Comparison of ENCODE assay signal across 1 cellular context in the genomic region with DNA sequence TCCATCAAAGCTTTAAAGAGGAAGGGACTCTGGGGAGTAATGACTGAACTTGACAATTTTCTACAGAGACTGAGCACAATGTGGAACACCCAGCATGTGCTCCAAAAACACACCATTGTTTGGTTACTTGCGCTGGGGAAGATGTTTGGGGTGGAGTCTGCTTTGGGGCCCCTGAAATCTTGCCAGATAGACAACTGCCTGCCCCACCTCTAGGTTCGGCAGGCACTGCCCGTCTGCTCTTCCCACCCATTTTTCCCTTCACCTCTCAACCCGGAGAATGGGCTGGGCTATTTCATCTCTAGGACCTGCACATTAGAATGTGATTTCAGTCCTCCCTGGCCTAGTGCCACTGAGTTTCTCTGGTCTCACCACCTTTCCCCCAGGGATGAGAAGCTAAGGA.
TF ChIP-seq lines count a peak whose summit lies in the region.

No MANE protein-coding gene starts in this region.

TF ChIP-seq in SK-N-SH, 30 proteins besides CTCF, POLR2A, EP300 and RAD21 (continued from another document):
- TF ChIP-seq MAX (IDR thresholded peaks at IDR 0.05; ENCODE audit: low read depth) (no peak), PBX3 (IDR thresholded peaks at IDR 0.05) (no peak), RXRA (IDR thresholded peaks at IDR 0.05; ENCODE audit: borderline replicate concordance, low read depth) (no peak), POLR2AphosphoS5 (IDR thresholded peaks at IDR 0.05; ENCODE audit: low read depth, low read length) (no peak), ELF1 (IDR thresholded peaks at IDR 0.05) (no peak), FOXJ3 (CRISPR knock-in tag; IDR thresholded peaks at IDR 0.05) (no peak), MXI1 (IDR thresholded peaks at IDR 0.05; ENCODE audit: low read depth, low read length) (no peak), GABPA (IDR thresholded peaks at IDR 0.05; ENCODE audit: low read depth) (no peak)
